In genomic region chr12:57764662-57765002, GRCh38 we compare ENCODE assay signal across 8 cellular contexts. TPM values are rescaled to one million over a fixed set of nuclear protein-coding genes. Genes with fewer than 3 reads are reported as not detected.
DNase-seq lines count a peak whose midpoint lies in the region; ATAC-seq and TF ChIP-seq lines count a peak whose summit lies in the region.

No MANE protein-coding gene starts in this region.

- ATAC-seq in CD4-positive, CD25-positive, alpha-beta regulatory T cell (ENCODE audit: low read depth in 2 of 2): no peak
- ATAC-seq in HCT116: peak; percentile 33

- CTCF ChIA-PET in HCT116 (lab: Charles Lee): interaction anchor here (4.0 kb wide), 1 partner anchor 8 kb away, joined by 51 read pairs; no protein-coding TSS in a partner anchor

- H3K36me3 ChIP-seq in CD4-positive, CD25-positive, alpha-beta regulatory T cell (ENCODE audit: control insufficient read depth, insufficient read depth, low read length): no peaks in the 10 kb centered on the region
- H3K36me3 ChIP-seq in HCT116 (ENCODE audit: control insufficient read depth in 1 of 2, insufficient read depth in 2 of 2, low read length in 2 of 2): peaks cover 10 to 15% of the 10 kb centered on the region in 2 experiments; a peak in 3 of 4 replicates
- peaks cover 0 to 7% of the 10 kb centered on the region in 2 donors for H3K36me3 ChIP-seq in vagina

- H3K4me1 Mint-ChIP-seq in CD4-positive, CD25-positive, alpha-beta regulatory T cell: peaks cover 5 to 36% (median 20%) of the 10 kb centered on the region in 4 donors

- no peak overlapping the region for H3K27ac Mint-ChIP-seq in CD4-positive, CD25-positive, alpha-beta regulatory T cell

- TF ChIP-seq RAD21 in HCT116 (IDR thresholded peaks at IDR 0.05; ENCODE audit: low read depth): no peak

- peaks cover 6% of the 10 kb centered on the region for H3K36me3 Mint-ChIP-seq in CD4-positive, CD25-positive, alpha-beta regulatory T cell

- TF ChIP-seq POLR2A in HCT116 (IDR thresholded peaks at IDR 0.05; ENCODE audit: borderline replicate concordance, extremely low read depth, insufficient read depth, insufficient read length) (no peak), lower leg skin (IDR thresholded peaks at IDR 0.05) (no peak), vagina (IDR thresholded peaks at IDR 0.05) (no peak)

- TF ChIP-seq CTCF in HCT116 (IDR thresholded peaks at IDR 0.05 in 2 of 3, conservative IDR thresholded peaks at IDR 0.05 in 1 of 3; ENCODE audit: borderline replicate concordance in 1 of 3, insufficient read depth in 1 of 3, low read depth in 2 of 3, low read length in 2 of 3) (no peak), lower leg skin (IDR thresholded peaks at IDR 0.05) (no peak), vagina (IDR thresholded peaks at IDR 0.05) (no peak)

- no peaks in the 10 kb centered on the region for H3K9me3 Mint-ChIP-seq in CD4-positive, CD25-positive, alpha-beta regulatory T cell

- DNase-seq in CD4-positive, CD25-positive, alpha-beta regulatory T cell: no peak
- DNase-seq in HCT116 (ENCODE audit: low read depth, low spot score) (no peak), lower leg skin (ENCODE audit: low spot score in 2 of 2) (no peak), vagina (ENCODE audit: extremely low spot score in 2 of 2) (no peak), UCSD-AML1 (lab: John Stamatoyannopoulos, UW; ENCODE audit: unreplicated experiment) (no peak), retina (no peak), DMS 273 treated with DMSO at 0.1 percent for 48 hours (lab: John Stamatoyannopoulos, UW) (no peak)
- peak; percentile 57 for DNase-seq in activated naive CD4-positive, alpha-beta T cell treated with anti-CD3 and anti-CD28 coated beads, Interleukin-2, amount 50 U/mL, for 16 hours

- peak overlapping the region; percentile 81 for H3K9ac ChIP-seq in HCT116 (ENCODE audit: low read length)

- no peaks in the 10 kb centered on the region for H3K9me2 ChIP-seq in HCT116 (ENCODE audit: insufficient read depth)

- H3K27ac ChIP-seq in CD4-positive, CD25-positive, alpha-beta regulatory T cell (ENCODE audit: insufficient read depth, low read length, poor library complexity, severe bottlenecking): no peak overlapping the region
- peak overlapping the region; percentile 73 for H3K27ac ChIP-seq in HCT116 (ENCODE audit: low read depth, low read length)
- H3K27ac ChIP-seq in vagina: no peak overlapping the region

- no peaks in the 10 kb centered on the region; the same call in 1 of the 2 replicates for H3K79me2 ChIP-seq in HCT116 (ENCODE audit: insufficient read depth, low read length)

- 19 to 20% methylated on average over 17 of the region's 17 CpGs for WGBS in lower leg skin, 2 donors

- intact Hi-C loops in HCT116 (cut with micrococcal nuclease): no loop called here
- intact Hi-C loops in lower leg skin (cut with DNase I; ENCODE audit: low total_unique reads): no loop called here
- intact Hi-C loops in vagina (cut with DNase I): no loop called here

- peak overlapping the region; percentile 80 to 94 (median 84) for H3K4me3 Mint-ChIP-seq in CD4-positive, CD25-positive, alpha-beta regulatory T cell

- no TSS peak for BruUV-seq in HCT116 (replicated peaks; lab: Mats Ljungman, UMichigan)

- H3K27me3 ChIP-seq in CD4-positive, CD25-positive, alpha-beta regulatory T cell (ENCODE audit: control insufficient read depth, insufficient read depth, low read length): peaks cover 22% of the 10 kb centered on the region
- no peaks in the 10 kb centered on the region for H3K27me3 ChIP-seq in HCT116 (ENCODE audit: insufficient read depth, low read length)
- peaks cover 20% of the 10 kb centered on the region for H3K27me3 ChIP-seq in vagina

- H2AFZ ChIP-seq in HCT116 (ENCODE audit: low read depth, low read length, poor library complexity, severe bottlenecking): peak overlapping the region; percentile 79

- peaks cover 25% of the 10 kb centered on the region for H3K4me1 ChIP-seq in CD4-positive, CD25-positive, alpha-beta regulatory T cell (ENCODE audit: control insufficient read depth, insufficient read depth, low read length, poor library complexity, severe bottlenecking)
- H3K4me1 ChIP-seq in HCT116 (ENCODE audit: control insufficient read depth in 1 of 2, insufficient read depth in 2 of 2, low read length in 2 of 2) (peaks cover 11 to 40% of the 10 kb centered on the region in 2 experiments), vagina (peaks cover 26% of the 10 kb centered on the region)

- H3K4me2 ChIP-seq in HCT116 (ENCODE audit: low read length): peak overlapping the region; percentile 100

- RAD21 ChIA-PET in HCT116 (lab: Charles Lee; ENCODE audit: low non-redundant PET in 1 of 2, low total read pairs in 2 of 2, uncharacterized antibody in 2 of 2, unreplicated experiment in 2 of 2): no interaction called here

- POLR2A ChIA-PET in HCT116 (lab: Charles Lee): interaction anchor here (0.7 to 0.9 kb wide), 2 partner anchors 20 to 177 kb away, joined by 3 to 4 read pairs; partner anchors contain the start of genes ATP23 and TSPAN31

- no peaks in the 10 kb centered on the region for H3K9me3 ChIP-seq in CD4-positive, CD25-positive, alpha-beta regulatory T cell (ENCODE audit: control insufficient read depth in 2 of 2, low read length in 2 of 2)
- H3K9me3 ChIP-seq in HCT116 (ENCODE audit: control insufficient read depth in 1 of 2, insufficient read depth in 1 of 2, low read depth in 1 of 2, low read length in 2 of 2): no peaks in the 10 kb centered on the region
- no peaks in the 10 kb centered on the region for H3K9me3 ChIP-seq in vagina

- peak overlapping the region; percentile 55 for H3K4me3 ChIP-seq in CD4-positive, CD25-positive, alpha-beta regulatory T cell (ENCODE audit: low read depth, low read length)
- H3K4me3 ChIP-seq in HCT116 (replicated peaks in 1 of 2; ENCODE audit: low read depth in 1 of 2, low read length in 2 of 2) (peak overlapping the region; percentile 72 to 81), lower leg skin (ENCODE audit: low read depth, poor library complexity, severe bottlenecking) (peak overlapping the region; percentile 11), vagina (peak overlapping the region; percentile 36 to 37)

- H4K20me1 ChIP-seq in HCT116 (ENCODE audit: insufficient read depth): no peaks in the 10 kb centered on the region

- peaks cover 29% of the 10 kb centered on the region for H3K27me3 Mint-ChIP-seq in CD4-positive, CD25-positive, alpha-beta regulatory T cell

TF ChIP-seq in HCT116, 20 proteins besides CTCF, POLR2A, EP300 and RAD21 (continues in another document):
- TF ChIP-seq ZNF274 (IDR thresholded peaks at IDR 0.05; ENCODE audit: low read depth, low read length) (no peak), TCF7L2 (IDR thresholded peaks at IDR 0.05; ENCODE audit: borderline replicate concordance, extremely low read depth, insufficient read depth, insufficient read length) (no peak), CBX3 (IDR thresholded peaks at IDR 0.05; ENCODE audit: low read depth) (no peak), SIN3A (IDR thresholded peaks at IDR 0.05; ENCODE audit: low read depth) (no peak), EGR1 (IDR thresholded peaks at IDR 0.05; ENCODE audit: low read depth) (no peak), ZFX (IDR thresholded peaks at IDR 0.05) (no peak), YY1 (IDR thresholded peaks at IDR 0.05; ENCODE audit: extremely low read depth, insufficient replicate concordance, low read depth, low read length) (peak; percentile 4), ATF3 (IDR thresholded peaks at IDR 0.05) (no peak), EZH2 (IDR thresholded peaks at IDR 0.05) (no peak), POLR2AphosphoS5 (IDR thresholded peaks at IDR 0.05; ENCODE audit: low read depth, low read length) (peak; percentile 77)

RNA-seq across cellular contexts. Expression of gene CYP27B1, which starts 2.2 kb away (rescaled TPM):
- total RNA-seq in CD4-positive, CD25-positive, alpha-beta regulatory T cell: not detected
- under 1 TPM in 2 of 4 donors, not detected in 2; 0.14 to 0.26 TPM for polyA plus RNA-seq in CD4-positive, CD25-positive, alpha-beta regulatory T cell
- total RNA-seq in HCT116 (2021; ENCODE audit: unreplicated experiment): 11.6 TPM
- 7.2 and 8.2 TPM in 2 replicates for polyA plus RNA-seq in HCT116 (2012)
- total RNA-seq in lower leg skin: 1 to 10 TPM in 3 of 4 donors, under 1 TPM in 1; 0.72 to 6.4 (median 1.7) TPM
- total RNA-seq in vagina: 1.7 TPM

RNA-seq across cellular contexts. Expression of gene METTL1, which starts 7.3 kb away (rescaled TPM):
- total RNA-seq in CD4-positive, CD25-positive, alpha-beta regulatory T cell: 8.7 TPM
- polyA plus RNA-seq in CD4-positive, CD25-positive, alpha-beta regulatory T cell: 10 to 100 TPM in 1 of 4 donors, 1 to 10 TPM in 3; 3.5 to 10.8 (median 5.9) TPM
- total RNA-seq in HCT116 (2021; ENCODE audit: unreplicated experiment) (56.6 TPM), lower leg skin (10 to 100 TPM in 3 of 4 donors, 1 to 10 TPM in 1; 5.9 to 13.5 (median 11.0) TPM), vagina (10.8 TPM)
- 36.3 and 49.0 TPM in 2 replicates for polyA plus RNA-seq in HCT116 (2012)

RNA-seq across cellular contexts. Expression of gene EEF1AKMT3, which starts 7.8 kb away (rescaled TPM):
- 3.7 TPM for total RNA-seq in CD4-positive, CD25-positive, alpha-beta regulatory T cell
- polyA plus RNA-seq in CD4-positive, CD25-positive, alpha-beta regulatory T cell: 1 to 10 TPM; 1.8 to 7.6 (median 2.5) TPM
- 5.0 TPM for total RNA-seq in HCT116 (2021; ENCODE audit: unreplicated experiment)
- 7.9 and 10.0 TPM in 2 replicates for polyA plus RNA-seq in HCT116 (2012)
- total RNA-seq in lower leg skin: 10 to 100 TPM in 2 of 4 donors, 1 to 10 TPM in 2; 6.3 to 13.2 (median 9.9) TPM
- 9.3 TPM for total RNA-seq in vagina

RNA-seq across cellular contexts. Expression of gene MARCHF9, which starts 9.7 kb away (rescaled TPM):
- total RNA-seq in CD4-positive, CD25-positive, alpha-beta regulatory T cell: 35.4 TPM
- 1 to 10 TPM; 2.2 to 4.5 (median 3.8) TPM for polyA plus RNA-seq in CD4-positive, CD25-positive, alpha-beta regulatory T cell
- total RNA-seq in HCT116 (2021; ENCODE audit: unreplicated experiment) (21.8 TPM), lower leg skin (10 to 100 TPM; 10.6 to 16.6 (median 12.8) TPM), vagina (8.3 TPM)
- polyA plus RNA-seq in HCT116 (2012): 17.5 and 17.8 TPM in 2 replicates

RNA-seq across cellular contexts. Expression of gene CDK4, which starts 12.5 kb away (rescaled TPM):
- total RNA-seq in CD4-positive, CD25-positive, alpha-beta regulatory T cell: 17.5 TPM
- polyA plus RNA-seq in CD4-positive, CD25-positive, alpha-beta regulatory T cell: 10 to 100 TPM; 62.2 to 90.3 (median 69.7) TPM
- 206 TPM for total RNA-seq in HCT116 (2021; ENCODE audit: unreplicated experiment)
- polyA plus RNA-seq in HCT116 (2012): 160 and 199 TPM in 2 replicates
- total RNA-seq in lower leg skin: 10 to 100 TPM; 38.5 to 77.4 (median 54.6) TPM
- total RNA-seq in vagina: 102 TPM

Comparison
In these comparisons a context has a peak if more than half of its experiments do, and no peak if none do; other contexts are left out.
1. H3K4me3 ChIP-seq: peak in every context shown above with its lines; median percentile 76 in HCT116; 55 in CD4-positive, CD25-positive, alpha-beta regulatory T cell; 36 in vagina; 11 in lower leg skin.